11 cellular contexts compared by ENCODE assay signal in genomic region chr3:99498544-99499234, GRCh38.
DNase-seq lines count a peak whose midpoint lies in the region; ATAC-seq, FAIRE-seq and TF ChIP-seq lines count a peak whose summit lies in the region.
"Had no signal": no experiment of that assay in that cellular context is flagged by ENCODE, and none has a peak within 500 bp of the region (broad histone marks: within the 10 kb centered on the region; RNA-seq: fewer than 3 reads in every experiment).

No MANE protein-coding gene starts in this region.

- H3K27me3 ChIP-seq in HepG2 (ENCODE audit: control insufficient read depth in 1 of 2, insufficient read depth in 2 of 2, low read length in 2 of 2) (no peaks in the 10 kb centered on the region), right lobe of liver (no peaks in the 10 kb centered on the region), MG63 (no peaks in the 10 kb centered on the region), heart right ventricle (no peaks in the 10 kb centered on the region)

- no peak overlapping the region for H3K27ac ChIP-seq in HepG2 (ENCODE audit: extremely low read length, insufficient read depth, low read length)
- H3K27ac ChIP-seq in right lobe of liver, result no peak overlapping the region
- H3K27ac ChIP-seq in heart right ventricle, result peak overlapping the region in 4 of 10 donors; percentile 15 to 41 (median 29)

- 5% methylated on average over 8 of the region's 8 CpGs for WGBS in HepG2 (ENCODE audit: low lambda C conversion rate)
- WGBS in right lobe of liver (ENCODE audit: insufficient coverage, low coverage, low lambda C conversion rate, missing lambda C conversion rate), result 36% methylated on average over 8 of the region's 8 CpGs
- WGBS in heart right ventricle, 2 donors, result 68 to 80% methylated on average over 8 of the region's 8 CpGs

- DNase-seq in HepG2 (ENCODE audit: low spot score) (no peak), right lobe of liver (no peak), MG63 (peak; percentile 22), heart right ventricle (no peak), NCI-H2196 (lab: John Stamatoyannopoulos, UW; ENCODE audit: unreplicated experiment) (no peak), NCI-H1048 (lab: John Stamatoyannopoulos, UW) (no peak), NCI-H1092 (lab: John Stamatoyannopoulos, UW) (no peak)
- DNase-seq: activated CD8-positive, alpha-beta memory T cell treated with anti-CD3 and anti-CD28 coated beads, Interleukin-2, amount 10 ng/mL, durations not matched to agents 7 days and 5 days; NCI-H1092 treated with DMSO at 0.1 percent for 48 hours; T-helper 9 cell had no signal

- CTCF ChIA-PET in HepG2 (lab: Yijun Ruan, JAX; ENCODE audit: low intra/inter-chr PET ratio, low total read pairs), result interaction anchor here (1.7 to 2.3 kb wide), 2 partner anchors 188 to 255 kb away, joined by 10 read pairs; no protein-coding TSS in a partner anchor

- no peaks in the 10 kb centered on the region for H3K79me2 ChIP-seq in HepG2 (ENCODE audit: insufficient read depth, low read length)

- H3K4me2 ChIP-seq in HepG2 (ENCODE audit: low read depth, low read length), result no peak overlapping the region

- no peak for TF ChIP-seq POLR2A in HepG2 (IDR thresholded peaks at IDR 0.05; ENCODE audit: insufficient read depth in 1 of 2, low read depth in 2 of 2, low read length in 2 of 2)
- TF ChIP-seq POLR2A in right lobe of liver (IDR thresholded peaks at IDR 0.05), result no peak

- POLR2A ChIA-PET in HepG2 (lab: Yijun Ruan, JAX), result no interaction called here

- H4K20me1 ChIP-seq in HepG2 (ENCODE audit: insufficient read depth, low read length), result no peaks in the 10 kb centered on the region

- intact Hi-C loops in HepG2 (cut with micrococcal nuclease; ENCODE audit: unreplicated experiment), result loop anchor here (1.0 kb wide), 2 partner anchors 34 to 189 kb away; no protein-coding TSS in a partner anchor
- intact Hi-C loops in right lobe of liver (cut with DNase I), result no loop called here
- intact Hi-C loops in heart right ventricle (cut with DNase I), result loop anchor here in 7 of 10 donors (1.0 to 10.0 kb wide), 9 partner anchors 34 to 286 kb away; no protein-coding TSS in a partner anchor

- peak; percentile 49 for ATAC-seq in HepG2
- ATAC-seq in right lobe of liver, result no peak
- ATAC-seq in heart right ventricle, result peak in 5 of 8 donors; percentile 8 to 69 (median 34)
- no peak for ATAC-seq in GM21526 (IDR thresholded peaks at IDR 0.05; ENCODE audit: low FRiP score, unreplicated experiment)
- ATAC-seq: activated CD8-positive, alpha-beta memory T cell treated with anti-CD3 and anti-CD28 coated beads, Interleukin-2, amount 10 ng/mL, durations not matched to agents 7 days and 5 days had no signal

- H3K4me3 ChIP-seq in HepG2 (replicated peaks in 1 of 3; ENCODE audit: insufficient read depth in 1 of 3, low read depth in 2 of 3, low read length in 3 of 3) (no peak overlapping the region), right lobe of liver (no peak overlapping the region), MG63 (no peak overlapping the region), heart right ventricle (no peak overlapping the region)

- no peak overlapping the region for H3K9ac ChIP-seq in HepG2 (ENCODE audit: insufficient read depth, low read depth, low read length)

- TF ChIP-seq CTCF in HepG2 (CRISPR knock-in tag; IDR thresholded peaks at IDR 0.05), result no peak
- no peak for TF ChIP-seq CTCF in right lobe of liver (IDR thresholded peaks at IDR 0.05)
- no peak for TF ChIP-seq CTCF in heart right ventricle (IDR thresholded peaks at IDR 0.05)

- FAIRE-seq in HepG2 (lab: Jason Lieb, UNC), result no peak

- in situ Hi-C loops in HepG2 (cut with HindIII; ENCODE audit: extremely low pct_ligation_motif_present, low pct_unique_long_range_greater_than_20kb), result loop anchor here (5.0 kb wide), 1 partner anchor 254 kb away; no protein-coding TSS in a partner anchor

- H3K4me1 ChIP-seq in HepG2 (ENCODE audit: insufficient read depth, low read length) (no peaks in the 10 kb centered on the region), right lobe of liver (no peaks in the 10 kb centered on the region), heart right ventricle (peaks cover 4 to 42% (median 31%) of the 10 kb centered on the region in 9 donors)

- no peak for TF ChIP-seq RAD21 in HepG2 (CRISPR knock-in tag; IDR thresholded peaks at IDR 0.05)

- H2AFZ ChIP-seq in HepG2 (ENCODE audit: low read length), result no peak overlapping the region

- TF ChIP-seq EP300 in HepG2 (IDR thresholded peaks at IDR 0.05; ENCODE audit: low read depth in 2 of 2, low read length in 2 of 2) (no peak), HepG2 (CRISPR knock-in tag; IDR thresholded peaks at IDR 0.05; ENCODE audit: borderline replicate concordance) (no peak)

- BruUV-seq in HepG2 (replicated peaks; lab: Mats Ljungman, UMichigan), result no TSS peak

- H3K36me3 ChIP-seq in HepG2 (replicated peaks in 1 of 2; ENCODE audit: control insufficient read depth in 1 of 2, insufficient read depth in 2 of 2, low read length in 2 of 2) (no peaks in the 10 kb centered on the region), right lobe of liver (no peaks in the 10 kb centered on the region), MG63 (no peaks in the 10 kb centered on the region), heart right ventricle (no peaks in the 10 kb centered on the region)

- H3K9me3 ChIP-seq in HepG2 (ENCODE audit: low read length) (no peaks in the 10 kb centered on the region), right lobe of liver (no peaks in the 10 kb centered on the region), MG63 (peaks cover 9% of the 10 kb centered on the region; the same call in 1 of the 2 replicates), heart right ventricle (peaks cover 0 to 24% (median 8%) of the 10 kb centered on the region in 11 donors)

TF ChIP-seq in HepG2, 621 proteins besides CTCF, POLR2A, EP300 and RAD21 (continues in another document):
- TF ChIP-seq RERE (CRISPR knock-in tag; IDR thresholded peaks at IDR 0.05; ENCODE audit: low read depth) (no peak), KAT8 (CRISPR knock-in tag; IDR thresholded peaks at IDR 0.05) (no peak), CCDC6 (CRISPR knock-in tag; IDR thresholded peaks at IDR 0.05) (no peak), IKZF1 (IDR thresholded peaks at IDR 0.05) (no peak), XBP1 (CRISPR knock-in tag; IDR thresholded peaks at IDR 0.05) (no peak), STAT5B (CRISPR knock-in tag; IDR thresholded peaks at IDR 0.05) (no peak), POGZ (CRISPR knock-in tag; IDR thresholded peaks at IDR 0.05) (no peak), ZBTB14 (CRISPR knock-in tag; IDR thresholded peaks at IDR 0.05) (no peak), ZNF720 (CRISPR knock-in tag; IDR thresholded peaks at IDR 0.05) (no peak), ZNF570 (CRISPR knock-in tag; IDR thresholded peaks at IDR 0.05; ENCODE audit: borderline replicate concordance) (no peak)

Comparison
In these comparisons a context has a peak if more than half of its experiments do, and no peak if none do; other contexts are left out.
1. ATAC-seq: peak in HepG2 (single experiment) and heart right ventricle (5 of 8); none in right lobe of liver (0 of 4) and GM21526 (single experiment).
2. intact Hi-C loops: an anchor here in HepG2 (1.0 kb wide) and heart right ventricle (1.0 to 10.0 kb wide); none called in right lobe of liver.